In genomic region chr2:47072018-47072691, GRCh38 we compare ENCODE assay signal across 8 cellular contexts.
DNase-seq lines count a peak whose midpoint lies in the region; ATAC-seq and TF ChIP-seq lines count a peak whose summit lies in the region.

No MANE protein-coding gene starts in this region.

- peaks cover 69% of the 10 kb centered on the region for H3K4me1 ChIP-seq in BLaER1

- H3K27ac ChIP-seq in BLaER1 = peak overlapping the region; percentile 5; the same call in 1 of the 2 replicates

- H3K9me3 ChIP-seq in BLaER1 = no peaks in the 10 kb centered on the region

- H3K9me3 Mint-ChIP-seq in IgD-negative memory B cell = no peaks in the 10 kb centered on the region
- no peaks in the 10 kb centered on the region for H3K9me3 Mint-ChIP-seq in stimulated activated naive CD8-positive, alpha-beta T cell treated with anti-CD3 and anti-CD28 coated beads, Interleukin-15, amount 100 ng/mL, for 72 hours
- no peaks in the 10 kb centered on the region for H3K9me3 Mint-ChIP-seq in progenitor cell of endocrine pancreas (ENCODE audit: low read depth)

- no peak overlapping the region for H3K4me3 ChIP-seq in BLaER1

- no peaks in the 10 kb centered on the region for H3K27me3 ChIP-seq in BLaER1

- H3K36me3 Mint-ChIP-seq in IgD-negative memory B cell (peaks cover 2% of the 10 kb centered on the region), progenitor cell of endocrine pancreas (ENCODE audit: insufficient read depth) (peaks cover 2% of the 10 kb centered on the region)

- no peaks in the 10 kb centered on the region for H3K27me3 Mint-ChIP-seq in IgD-negative memory B cell
- no peaks in the 10 kb centered on the region for H3K27me3 Mint-ChIP-seq in stimulated activated naive CD8-positive, alpha-beta T cell treated with anti-CD3 and anti-CD28 coated beads, Interleukin-15, amount 100 ng/mL, for 72 hours
- no peaks in the 10 kb centered on the region for H3K27me3 Mint-ChIP-seq in progenitor cell of endocrine pancreas

- peaks cover 27 to 39% (median 37%) of the 10 kb centered on the region in 3 donors for H3K4me1 Mint-ChIP-seq in IgD-negative memory B cell
- H3K4me1 Mint-ChIP-seq in stimulated activated naive CD8-positive, alpha-beta T cell treated with anti-CD3 and anti-CD28 coated beads, Interleukin-15, amount 100 ng/mL, for 72 hours = peaks cover 61% of the 10 kb centered on the region
- H3K4me1 Mint-ChIP-seq in progenitor cell of endocrine pancreas (ENCODE audit: low read depth) = peaks cover 14% of the 10 kb centered on the region

- H3K27ac Mint-ChIP-seq in IgD-negative memory B cell (peak overlapping the region; percentile 84 to 95 (median 85)), progenitor cell of endocrine pancreas (no peak overlapping the region)
- peak overlapping the region; percentile 74 to 78 for H3K27ac Mint-ChIP-seq in stimulated activated naive CD8-positive, alpha-beta T cell treated with anti-CD3 and anti-CD28 coated beads, Interleukin-15, amount 100 ng/mL, for 72 hours

- no peak for ATAC-seq in stimulated activated naive CD8-positive, alpha-beta T cell treated with anti-CD3 and anti-CD28 coated beads, Interleukin-15, amount 100 ng/mL, for 72 hours

- no peak overlapping the region for H3K9ac ChIP-seq in BLaER1

- H3K4me3 Mint-ChIP-seq in IgD-negative memory B cell (peak overlapping the region; percentile 10 to 93 (median 52)), progenitor cell of endocrine pancreas (ENCODE audit: low read depth) (no peak overlapping the region)
- peak overlapping the region; percentile 61 to 72 for H3K4me3 Mint-ChIP-seq in stimulated activated naive CD8-positive, alpha-beta T cell treated with anti-CD3 and anti-CD28 coated beads, Interleukin-15, amount 100 ng/mL, for 72 hours

- H3K36me3 ChIP-seq in BLaER1 = peaks cover 91% of the 10 kb centered on the region

- DNase-seq in astrocyte of the hippocampus (ENCODE audit: low read depth, low spot score) (peak; percentile 88), left kidney (ENCODE audit: low read depth, low spot score) (peak; percentile 98), kidney tubule cell (ENCODE audit: low spot score) (no peak), progenitor cell of endocrine pancreas (ENCODE audit: low spot score, unreplicated experiment) (no peak)
- DNase-seq in stimulated activated naive CD8-positive, alpha-beta T cell treated with anti-CD3 and anti-CD28 coated beads, Interleukin-15, amount 100 ng/mL, for 72 hours = no peak
- no peak for DNase-seq in stimulated activated CD4-positive, alpha-beta T cell treated with anti-CD3 and anti-CD28 coated beads, Interleukin-4, amount 100 ng/mL, for 1 hour

- no peak for TF ChIP-seq CTCF in progenitor cell of endocrine pancreas (IDR thresholded peaks at IDR 0.05; ENCODE audit: unreplicated experiment)

- peaks cover 100% of the 10 kb centered on the region for H4K20me1 ChIP-seq in BLaER1

- peak overlapping the region; percentile 87 for H3K4me2 ChIP-seq in BLaER1

Comparison
In these comparisons a context has a peak if more than half of its experiments do, and no peak if none do; other contexts are left out.
1. DNase-seq: peak in astrocyte of the hippocampus (single experiment) and left kidney (single experiment); none in stimulated activated naive CD8-positive, alpha-beta T cell treated with anti-CD3 and anti-CD28 coated beads, Interleukin-15, amount 100 ng/mL, for 72 hours (0 of 2), kidney tubule cell (single experiment), stimulated activated CD4-positive, alpha-beta T cell treated with anti-CD3 and anti-CD28 coated beads, Interleukin-4, amount 100 ng/mL, for 1 hour (single experiment) and progenitor cell of endocrine pancreas (single experiment).